ENCODE assay signal across 8 cellular contexts in genomic region chr2:148614024-148614331, GRCh38. TPM values are rescaled to one million over a fixed set of nuclear protein-coding genes. Genes with fewer than 3 reads are reported as not detected.
DNase-seq lines count a peak whose midpoint lies in the region; ATAC-seq and TF ChIP-seq lines count a peak whose summit lies in the region.

No MANE protein-coding gene starts in this region.

- peak overlapping the region; percentile 1 for H3K4me3 Mint-ChIP-seq in T-helper 2 cell treated with Interferon-gamma antibody and Interleukin-4, amounts not matched to agents 5 μg/mL and 100 μg/mL, for 36 hours
- H3K4me3 Mint-ChIP-seq in activated naive CD8-positive, alpha-beta T cell treated with anti-CD3 and anti-CD28 coated beads, Interleukin-2, amount 10 ng/mL, durations not matched to agents 7 days and 5 days, result no peak overlapping the region
- no peak overlapping the region for H3K4me3 Mint-ChIP-seq in nephron

- peaks cover 9% of the 10 kb centered on the region for H3K4me1 ChIP-seq in testis

- peak overlapping the region; percentile 53 for H3K27ac Mint-ChIP-seq in T-helper 2 cell treated with Interferon-gamma antibody and Interleukin-4, amounts not matched to agents 5 μg/mL and 100 μg/mL, for 36 hours
- peak overlapping the region; percentile 4 for H3K27ac Mint-ChIP-seq in activated naive CD8-positive, alpha-beta T cell treated with anti-CD3 and anti-CD28 coated beads, Interleukin-2, amount 10 ng/mL, durations not matched to agents 7 days and 5 days
- peak overlapping the region; percentile 1 to 57 (median 42) for H3K27ac Mint-ChIP-seq in nephron

- no peaks in the 10 kb centered on the region for H3K9me3 Mint-ChIP-seq in T-helper 2 cell treated with Interferon-gamma antibody and Interleukin-4, amounts not matched to agents 5 μg/mL and 100 μg/mL, for 36 hours
- peaks cover 4% of the 10 kb centered on the region for H3K9me3 Mint-ChIP-seq in activated naive CD8-positive, alpha-beta T cell treated with anti-CD3 and anti-CD28 coated beads, Interleukin-2, amount 10 ng/mL, durations not matched to agents 7 days and 5 days
- H3K9me3 Mint-ChIP-seq in nephron, result no peaks in the 10 kb centered on the region

- no peak for TF ChIP-seq POLR2A in testis (IDR thresholded peaks at IDR 0.05)

- intact Hi-C loops in testis (cut with DNase I; ENCODE audit: low total_unique reads), result no loop called here

- no peaks in the 10 kb centered on the region for H3K27me3 ChIP-seq in testis

- H3K9me3 ChIP-seq in testis, result no peaks in the 10 kb centered on the region

- no peaks in the 10 kb centered on the region for H3K27me3 Mint-ChIP-seq in T-helper 2 cell treated with Interferon-gamma antibody and Interleukin-4, amounts not matched to agents 5 μg/mL and 100 μg/mL, for 36 hours (ENCODE audit: low read depth)
- H3K27me3 Mint-ChIP-seq in activated naive CD8-positive, alpha-beta T cell treated with anti-CD3 and anti-CD28 coated beads, Interleukin-2, amount 10 ng/mL, durations not matched to agents 7 days and 5 days, result no peaks in the 10 kb centered on the region
- no peaks in the 10 kb centered on the region for H3K27me3 Mint-ChIP-seq in nephron (ENCODE audit: low read depth)

- WGBS in testis, 2 donors, result 89 to 95% methylated on average over 1 of the region's 1 CpG

- peak; percentile 8 for ATAC-seq in HG03342 (IDR thresholded peaks at IDR 0.05; ENCODE audit: unreplicated experiment)
- ATAC-seq in activated naive CD8-positive, alpha-beta T cell treated with anti-CD3 and anti-CD28 coated beads, Interleukin-2, amount 10 ng/mL, durations not matched to agents 7 days and 5 days (ENCODE audit: low read depth), result peak; percentile 18

- H3K4me3 ChIP-seq in testis, result no peak overlapping the region

- DNase-seq in T-helper 2 cell treated with Interferon-gamma antibody and Interleukin-4, amounts not matched to agents 5 μg/mL and 100 μg/mL, for 36 hours (ENCODE audit: low spot score), result no peak
- DNase-seq in T-helper 2 cell, result no peak
- no peak for DNase-seq in activated naive CD8-positive, alpha-beta T cell treated with anti-CD3 and anti-CD28 coated beads, Interleukin-2, amount 10 ng/mL, durations not matched to agents 7 days and 5 days
- DNase-seq in COLO829 (ENCODE audit: low spot score), result no peak
- no peak for DNase-seq in activated naive CD4-positive, alpha-beta T cell (lab: John Stamatoyannopoulos, UW)
- DNase-seq in testis, result no peak

- no peaks in the 10 kb centered on the region for H3K36me3 ChIP-seq in testis (ENCODE audit: low read depth, missing control alignments)

- no peak for TF ChIP-seq CTCF in nephron (IDR thresholded peaks at IDR 0.05; ENCODE audit: unreplicated experiment in 3 of 3)
- TF ChIP-seq CTCF in testis (IDR thresholded peaks at IDR 0.05), result no peak

- POLR2A ChIA-PET in activated naive CD8-positive, alpha-beta T cell treated with anti-CD3 and anti-CD28 coated beads, Interleukin-2, amount 10 ng/mL, durations not matched to agents 7 days and 5 days (lab: Charles Lee), result interaction anchor here (0.9 kb wide), 1 partner anchor 30 kb away, joined by 4 read pairs; no protein-coding TSS in a partner anchor

- no peaks in the 10 kb centered on the region for H3K36me3 Mint-ChIP-seq in T-helper 2 cell treated with Interferon-gamma antibody and Interleukin-4, amounts not matched to agents 5 μg/mL and 100 μg/mL, for 36 hours (ENCODE audit: low read depth)
- peaks cover 3% of the 10 kb centered on the region for H3K36me3 Mint-ChIP-seq in activated naive CD8-positive, alpha-beta T cell treated with anti-CD3 and anti-CD28 coated beads, Interleukin-2, amount 10 ng/mL, durations not matched to agents 7 days and 5 days
- H3K36me3 Mint-ChIP-seq in nephron (ENCODE audit: low read depth), result no peaks in the 10 kb centered on the region

- H3K4me1 Mint-ChIP-seq in T-helper 2 cell treated with Interferon-gamma antibody and Interleukin-4, amounts not matched to agents 5 μg/mL and 100 μg/mL, for 36 hours (ENCODE audit: low read depth), result peaks cover 14% of the 10 kb centered on the region
- H3K4me1 Mint-ChIP-seq in activated naive CD8-positive, alpha-beta T cell treated with anti-CD3 and anti-CD28 coated beads, Interleukin-2, amount 10 ng/mL, durations not matched to agents 7 days and 5 days, result peaks cover 10% of the 10 kb centered on the region
- H3K4me1 Mint-ChIP-seq in nephron, result peaks cover 26% of the 10 kb centered on the region

- H3K27ac ChIP-seq in testis, result no peak overlapping the region

RNA-seq across cellular contexts. Expression of gene EPC2, which starts 30.6 kb away (rescaled TPM):
- 10 to 100 TPM; 39.2 to 45.2 TPM for total RNA-seq in activated naive CD8-positive, alpha-beta T cell treated with anti-CD3 and anti-CD28 coated beads, Interleukin-2, amount 10 ng/mL, durations not matched to agents 7 days and 5 days
- 10 to 100 TPM; 41.7 to 53.1 TPM for total RNA-seq in testis
- polyA plus RNA-seq in testis (ENCODE audit: insufficient read depth, low read depth, low replicate concordance), result 22.5 TPM
